ENCODE assay signal across 1 cellular context in the genomic region with DNA sequence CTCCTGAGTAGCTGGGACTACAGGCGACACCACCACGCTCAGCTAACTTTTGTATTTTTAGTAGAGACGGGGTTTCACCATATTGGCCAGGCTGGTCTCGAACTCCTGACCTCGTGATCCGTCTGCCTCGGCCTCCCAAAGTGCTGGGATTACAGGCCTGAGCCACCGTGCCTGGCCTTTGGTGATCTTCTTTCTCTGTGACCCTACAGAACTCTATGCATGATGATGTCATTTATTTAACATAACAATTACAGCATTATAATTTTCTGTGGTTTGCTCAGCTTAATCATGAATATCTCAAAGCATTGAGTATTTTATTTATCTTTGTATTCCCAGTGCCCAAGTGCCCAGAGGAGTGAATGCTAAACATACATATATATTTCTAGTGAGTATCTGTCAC.
TF ChIP-seq lines count a peak whose summit lies in the region.
"Not testable (repeated sequence)": the region's sequence is repeated elsewhere in the genome, so short reads cannot be mapped to it uniquely, and the experiment has no call there.

No MANE protein-coding gene starts in this region.

TF ChIP-seq in HepG2, 621 proteins besides CTCF, POLR2A, EP300 and RAD21:
- 0 out of 2 replicates have a peak, but pooled peaks have one; percentile 16 for TF ChIP-seq CREB1 (IDR thresholded peaks at IDR 0.05)
- not testable (repeated sequence) for TF ChIP-seq CREB1, ATF7 (CRISPR knock-in tag; IDR thresholded peaks at IDR 0.05)
- TF ChIP-seq ATF7 (IDR thresholded peaks at IDR 0.05), result peak; percentile 96
TF ChIP-seq in HepG2: peak in this region for 2; not testable (repeated sequence) for 619.
